Comparison of ENCODE assay signal across 24 cellular contexts in the genomic region with DNA sequence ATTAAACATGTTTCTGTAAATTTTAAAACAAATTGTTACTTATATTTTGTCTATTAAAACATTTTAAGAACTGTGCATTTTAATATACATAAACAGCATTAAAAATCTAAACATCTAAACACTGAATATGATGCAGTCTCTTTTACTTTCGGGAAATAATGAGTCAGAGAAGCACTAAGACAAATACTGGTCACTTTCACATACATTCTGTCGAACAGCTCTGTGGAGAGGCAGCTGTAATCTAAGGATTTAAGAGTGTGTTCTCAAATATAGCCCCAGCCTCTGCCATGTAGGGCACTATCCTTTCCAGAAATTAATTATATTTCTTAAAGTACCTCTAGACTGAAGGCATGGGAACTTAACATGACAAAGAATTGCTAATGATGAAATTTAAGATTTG.
DNase-seq lines count a peak whose midpoint lies in the region; ATAC-seq and TF ChIP-seq lines count a peak whose summit lies in the region.
"Had no signal": no experiment of that assay in that cellular context is flagged by ENCODE, and none has a peak within 500 bp of the region (broad histone marks: within the 10 kb centered on the region; RNA-seq: fewer than 3 reads in every experiment).

No MANE protein-coding gene starts in this region.

- peak; percentile 41 for DNase-seq in RPMI7951 (ENCODE audit: low read depth)
- DNase-seq in sigmoid colon = no peak
- DNase-seq in middle frontal gyrus (ENCODE audit: extremely low spot score, low spot score) = no peak
- no peak for DNase-seq in NCI-H1105 (lab: John Stamatoyannopoulos, UW)
- DNase-seq in foreskin fibroblast = no peak
- DNase-seq: C1 segment of cervical spinal cord; CD4-positive, alpha-beta memory T cell; COR-L47; DMS53; GOT3; HCEC 1CT; NCI-H1092; NCI-H1436 treated with DMSO at 0.1 percent for 48 hours; NCI-H187 treated with DMSO at 0.1 percent for 48 hours; NCI-H2107; NCI-H446 treated with DMSO at 0.1 percent for 48 hours; NCI-H526; NCI-H82; SHP77 treated with DMSO at 0.1 percent for 48 hours; T-helper 1 cell had no signal

- TF ChIP-seq CTCF in sigmoid colon (IDR thresholded peaks at IDR 0.05) (no peak), foreskin fibroblast (IDR thresholded peaks at IDR 0.05; ENCODE audit: low read depth, low read length) (no peak)

- H3K4me3 ChIP-seq in sigmoid colon = no peak overlapping the region
- no peak overlapping the region for H3K4me3 ChIP-seq in foreskin fibroblast (ENCODE audit: low read depth in 1 of 2, low read length in 2 of 2)
- H3K4me3 ChIP-seq: A549 had no signal

- H3K27ac ChIP-seq in sigmoid colon = no peak overlapping the region
- H3K27ac ChIP-seq: A549, KMS-11 had no signal

- H3K27me3 ChIP-seq in sigmoid colon = no peaks in the 10 kb centered on the region

- no peak for TF ChIP-seq POLR2A in sigmoid colon (IDR thresholded peaks at IDR 0.05)

- TF ChIP-seq EP300 in sigmoid colon (IDR thresholded peaks at IDR 0.05) = no peak

- 57 to 59% methylated on average over 2 of the region's 2 CpGs for WGBS in sigmoid colon, 2 donors

- no peaks in the 10 kb centered on the region for H3K4me1 ChIP-seq in sigmoid colon
- H3K4me1 ChIP-seq: A549 had no signal

- H3K36me3 ChIP-seq in sigmoid colon = no peaks in the 10 kb centered on the region

- H3K9me3 ChIP-seq in sigmoid colon = no peaks in the 10 kb centered on the region
- H3K9me3 ChIP-seq: A549 had no signal

- intact Hi-C loops in sigmoid colon (cut with DNase I) = no loop called here

- ATAC-seq in GM18867 (IDR thresholded peaks at IDR 0.05; ENCODE audit: unreplicated experiment) (peak; percentile 39), HG03520 (IDR thresholded peaks at IDR 0.05; ENCODE audit: unreplicated experiment) (peak; percentile 63)
- ATAC-seq: A549 had no signal
